Comparison of ENCODE assay signal across 1 cellular context in the genomic region with DNA sequence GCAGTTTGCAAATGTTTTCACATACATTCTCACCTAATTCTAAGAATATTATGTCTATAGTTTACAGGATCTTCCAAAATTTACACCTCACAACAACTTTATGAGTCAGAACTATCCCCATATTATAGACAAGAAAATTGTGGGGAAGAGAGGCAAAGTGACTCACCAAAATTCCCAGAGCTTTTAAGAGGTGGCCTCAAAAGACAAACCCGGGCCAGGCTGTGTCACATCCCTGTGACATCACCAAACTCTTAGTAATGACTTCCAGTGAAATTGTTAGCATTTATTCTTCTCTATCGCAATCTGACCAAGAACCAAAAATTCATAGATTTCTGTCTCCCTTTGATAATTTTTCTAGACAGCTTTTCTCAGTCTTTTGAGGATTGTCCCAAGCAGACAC.
TF ChIP-seq lines count a peak whose summit lies in the region.

No MANE protein-coding gene starts in this region.

TF ChIP-seq in A549, 52 proteins besides CTCF, POLR2A, EP300 and RAD21 (continued from another document):
- TF ChIP-seq TP53 (CRISPR knock-in tag; IDR thresholded peaks at IDR 0.05) (no peak), HEYL (CRISPR knock-in tag; IDR thresholded peaks at IDR 0.05) (no peak)
- TF ChIP-seq, protein P1, sequence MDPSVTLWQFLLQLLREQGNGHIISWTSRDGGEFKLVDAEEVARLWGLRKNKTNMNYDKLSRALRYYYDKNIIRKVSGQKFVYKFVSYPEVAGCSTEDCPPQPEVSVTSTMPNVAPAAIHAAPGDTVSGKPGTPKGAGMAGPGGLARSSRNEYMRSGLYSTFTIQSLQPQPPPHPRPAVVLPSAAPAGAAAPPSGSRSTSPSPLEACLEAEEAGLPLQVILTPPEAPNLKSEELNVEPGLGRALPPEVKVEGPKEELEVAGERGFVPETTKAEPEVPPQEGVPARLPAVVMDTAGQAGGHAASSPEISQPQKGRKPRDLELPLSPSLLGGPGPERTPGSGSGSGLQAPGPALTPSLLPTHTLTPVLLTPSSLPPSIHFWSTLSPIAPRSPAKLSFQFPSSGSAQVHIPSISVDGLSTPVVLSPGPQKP (IDR thresholded peaks at IDR 0.05; ENCODE audit: low read depth, low read length): no peak
- TF ChIP-seq, protein P2, sequence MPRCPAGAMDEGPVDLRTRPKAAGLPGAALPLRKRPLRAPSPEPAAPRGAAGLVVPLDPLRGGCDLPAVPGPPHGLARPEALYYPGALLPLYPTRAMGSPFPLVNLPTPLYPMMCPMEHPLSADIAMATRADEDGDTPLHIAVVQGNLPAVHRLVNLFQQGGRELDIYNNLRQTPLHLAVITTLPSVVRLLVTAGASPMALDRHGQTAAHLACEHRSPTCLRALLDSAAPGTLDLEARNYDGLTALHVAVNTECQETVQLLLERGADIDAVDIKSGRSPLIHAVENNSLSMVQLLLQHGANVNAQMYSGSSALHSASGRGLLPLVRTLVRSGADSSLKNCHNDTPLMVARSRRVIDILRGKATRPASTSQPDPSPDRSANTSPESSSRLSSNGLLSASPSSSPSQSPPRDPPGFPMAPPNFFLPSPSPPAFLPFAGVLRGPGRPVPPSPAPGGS (IDR thresholded peaks at IDR 0.05): no peak
